ENCODE assay signal across 7 cellular contexts in the genomic region with DNA sequence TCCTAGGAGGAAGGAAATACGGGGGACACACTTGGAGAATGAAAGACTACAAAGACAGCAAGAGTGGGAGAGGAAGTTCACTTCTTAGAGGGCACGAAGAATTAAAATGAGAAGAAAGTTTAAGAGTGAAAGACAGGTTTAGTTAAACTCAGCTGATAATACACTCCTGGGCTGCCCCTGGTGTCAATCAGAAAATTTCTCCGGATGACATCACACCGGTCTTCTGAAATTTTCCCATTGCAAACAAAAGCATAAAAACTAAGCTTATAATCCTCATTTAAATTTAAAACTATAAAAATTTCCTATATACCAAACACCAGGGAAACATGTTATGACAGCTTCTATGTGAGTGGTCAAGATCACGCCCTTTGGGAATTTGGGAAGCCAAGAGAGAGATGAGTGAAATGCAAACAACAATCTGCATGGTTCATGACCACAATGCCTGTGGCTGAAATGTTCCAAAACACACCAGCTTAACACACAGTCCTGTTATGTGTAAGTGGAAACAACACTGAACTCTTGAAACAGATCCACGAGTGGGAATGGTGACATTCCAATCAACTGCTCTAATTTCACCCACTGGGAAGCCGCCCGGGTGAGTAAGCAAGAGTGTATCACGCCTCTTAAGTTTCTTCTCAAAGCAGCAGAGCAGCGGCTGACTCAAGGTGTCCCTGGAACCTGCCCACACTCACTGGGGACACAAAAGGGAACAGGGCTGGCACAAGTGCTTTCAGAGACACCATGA. TPM values are rescaled to one million over a fixed set of nuclear protein-coding genes. Genes with fewer than 3 reads are reported as not detected.
DNase-seq lines count a peak whose midpoint lies in the region; ATAC-seq and TF ChIP-seq lines count a peak whose summit lies in the region.

No MANE protein-coding gene starts in this region.

- H3K9me3 Mint-ChIP-seq in activated T-cell treated with anti-CD3 and anti-CD28 coated beads, Interleukin-2, amount 50 U/mL, for 24 hours: no peaks in the 10 kb centered on the region
- no peaks in the 10 kb centered on the region for H3K9me3 Mint-ChIP-seq in stimulated activated naive B cell treated with anti-CD40 and anti-IgM and Interleukin-4, amounts not matched to agents 10 μg/mL and 1 μg/mL and 100 μg/mL, for 72 hours

- H3K4me3 ChIP-seq in gastroesophageal sphincter: no peak overlapping the region

- DNase-seq in HEK293T (ENCODE audit: extremely low spot score): no peak
- peak; percentile 54 for DNase-seq in activated T-cell treated with anti-CD3 and anti-CD28 coated beads, Interleukin-2, amount 50 U/mL, for 24 hours
- DNase-seq in stimulated activated naive B cell treated with anti-CD40 and anti-IgM and Interleukin-4, amounts not matched to agents 10 μg/mL and 1 μg/mL and 100 μg/mL, for 72 hours: no peak
- no peak for DNase-seq in NCI-H2081 treated with DMSO at 0.1 percent for 48 hours (lab: John Stamatoyannopoulos, UW)

- no peak for TF ChIP-seq EP300 in gastroesophageal sphincter (IDR thresholded peaks at IDR 0.05)

- ATAC-seq in gastroesophageal sphincter (peak; percentile 40), GM21619 (IDR thresholded peaks at IDR 0.05; ENCODE audit: unreplicated experiment) (no peak), GM19467 (IDR thresholded peaks at IDR 0.05; ENCODE audit: unreplicated experiment) (no peak)
- peak; percentile 35 to 38 for ATAC-seq in stimulated activated naive B cell treated with anti-CD40 and anti-IgM and Interleukin-4, amounts not matched to agents 10 μg/mL and 1 μg/mL and 100 μg/mL, for 72 hours (replicated peaks)

- H3K27ac ChIP-seq in gastroesophageal sphincter: peak overlapping the region in 3 of 4 donors; percentile 21 to 80 (median 29)

- no peaks in the 10 kb centered on the region for H3K27me3 Mint-ChIP-seq in activated T-cell treated with anti-CD3 and anti-CD28 coated beads, Interleukin-2, amount 50 U/mL, for 24 hours
- no peaks in the 10 kb centered on the region for H3K27me3 Mint-ChIP-seq in stimulated activated naive B cell treated with anti-CD40 and anti-IgM and Interleukin-4, amounts not matched to agents 10 μg/mL and 1 μg/mL and 100 μg/mL, for 72 hours

- 50 to 57% methylated on average over 6 to 7 of the region's 10 CpGs for WGBS in gastroesophageal sphincter (ENCODE audit: low coverage in 1 of 2), 2 donors

- H3K27me3 ChIP-seq in gastroesophageal sphincter: no peaks in the 10 kb centered on the region

- POLR2A ChIA-PET in HEK293T (lab: Yijun Ruan, JAX): no interaction called here

- TF ChIP-seq CTCF in gastroesophageal sphincter (IDR thresholded peaks at IDR 0.05): no peak

- TF ChIP-seq POLR2A in gastroesophageal sphincter (IDR thresholded peaks at IDR 0.05): no peak

- peaks cover 18% of the 10 kb centered on the region for H3K36me3 Mint-ChIP-seq in activated T-cell treated with anti-CD3 and anti-CD28 coated beads, Interleukin-2, amount 50 U/mL, for 24 hours (ENCODE audit: low read depth)
- H3K36me3 Mint-ChIP-seq in stimulated activated naive B cell treated with anti-CD40 and anti-IgM and Interleukin-4, amounts not matched to agents 10 μg/mL and 1 μg/mL and 100 μg/mL, for 72 hours: peaks cover 3 to 8% of the 10 kb centered on the region in 2 donors

- H3K4me1 Mint-ChIP-seq in activated T-cell treated with anti-CD3 and anti-CD28 coated beads, Interleukin-2, amount 50 U/mL, for 24 hours (ENCODE audit: low read depth): peaks cover 96% of the 10 kb centered on the region
- H3K4me1 Mint-ChIP-seq in stimulated activated naive B cell treated with anti-CD40 and anti-IgM and Interleukin-4, amounts not matched to agents 10 μg/mL and 1 μg/mL and 100 μg/mL, for 72 hours: peaks cover 65 to 95% of the 10 kb centered on the region in 2 donors

- no peaks in the 10 kb centered on the region for H3K36me3 ChIP-seq in gastroesophageal sphincter

- peak overlapping the region; percentile 11 for H3K4me3 Mint-ChIP-seq in activated T-cell treated with anti-CD3 and anti-CD28 coated beads, Interleukin-2, amount 50 U/mL, for 24 hours
- H3K4me3 Mint-ChIP-seq in stimulated activated naive B cell treated with anti-CD40 and anti-IgM and Interleukin-4, amounts not matched to agents 10 μg/mL and 1 μg/mL and 100 μg/mL, for 72 hours: peak overlapping the region; percentile 61 to 69

- H3K9me3 ChIP-seq in gastroesophageal sphincter: no peaks in the 10 kb centered on the region

- peak overlapping the region; percentile 86 for H3K27ac Mint-ChIP-seq in activated T-cell treated with anti-CD3 and anti-CD28 coated beads, Interleukin-2, amount 50 U/mL, for 24 hours
- peak overlapping the region; percentile 90 for H3K27ac Mint-ChIP-seq in stimulated activated naive B cell treated with anti-CD40 and anti-IgM and Interleukin-4, amounts not matched to agents 10 μg/mL and 1 μg/mL and 100 μg/mL, for 72 hours

- H3K4me1 ChIP-seq in gastroesophageal sphincter: peaks cover 59 to 100% (median 90%) of the 10 kb centered on the region in 3 donors

- CTCF ChIA-PET in HEK293T (lab: Yijun Ruan, JAX): no interaction called here

TF ChIP-seq in HEK293T, 16 proteins besides CTCF, POLR2A, EP300 and RAD21:
- no peak for TF ChIP-seq TARDBP (IDR thresholded peaks at IDR 0.05)
- no peak for TF ChIP-seq FOXM1 (IDR thresholded peaks at IDR 0.05; ENCODE audit: borderline replicate concordance)
- TF ChIP-seq, protein P1, sequence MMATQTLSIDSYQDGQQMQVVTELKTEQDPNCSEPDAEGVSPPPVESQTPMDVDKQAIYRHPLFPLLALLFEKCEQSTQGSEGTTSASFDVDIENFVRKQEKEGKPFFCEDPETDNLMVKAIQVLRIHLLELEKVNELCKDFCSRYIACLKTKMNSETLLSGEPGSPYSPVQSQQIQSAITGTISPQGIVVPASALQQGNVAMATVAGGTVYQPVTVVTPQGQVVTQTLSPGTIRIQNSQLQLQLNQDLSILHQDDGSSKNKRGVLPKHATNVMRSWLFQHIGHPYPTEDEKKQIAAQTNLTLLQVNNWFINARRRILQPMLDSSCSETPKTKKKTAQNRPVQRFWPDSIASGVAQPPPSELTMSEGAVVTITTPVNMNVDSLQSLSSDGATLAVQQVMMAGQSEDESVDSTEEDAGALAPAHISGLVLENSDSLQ (IDR thresholded peaks at IDR 0.05): peak; percentile 75
- no peak for TF ChIP-seq SP1 (IDR thresholded peaks at IDR 0.05)
- no peak for TF ChIP-seq SUZ12 (IDR thresholded peaks at IDR 0.05)
- TF ChIP-seq L3MBTL2 (conservative IDR thresholded peaks at IDR 0.05): no peak
- TF ChIP-seq FOXK2 (IDR thresholded peaks at IDR 0.05): no peak
- no peak for TF ChIP-seq ARNT (IDR thresholded peaks at IDR 0.05)

RNA-seq across cellular contexts. Expression of gene BRD4, which starts 49.0 kb away (rescaled TPM):
- total RNA-seq in gastroesophageal sphincter: 10 to 100 TPM; 29.6 to 49.3 (median 34.4) TPM

RNA-seq across cellular contexts. Expression of gene EPHX3, which starts 51.1 kb away (rescaled TPM):
- total RNA-seq in gastroesophageal sphincter: 1 to 10 TPM in 1 of 4 donors, under 1 TPM in 1, not detected in 2; 0.78 to 1.6 TPM

Comparison
In these comparisons a context has a peak if more than half of its experiments do, and no peak if none do; other contexts are left out.
1. ATAC-seq: peak in gastroesophageal sphincter (single experiment) and stimulated activated naive B cell treated with anti-CD40 and anti-IgM and Interleukin-4, amounts not matched to agents 10 μg/mL and 1 μg/mL and 100 μg/mL, for 72 hours (2 of 2); none in GM21619 (single experiment) and GM19467 (single experiment).